Comparison of ENCODE assay signal across 37 cellular contexts in genomic region chr11:133474461-133474860, GRCh38. TPM values are rescaled to one million over a fixed set of nuclear protein-coding genes. Genes with fewer than 3 reads are reported as not detected.
"Had no signal": no experiment of that assay in that cellular context is flagged by ENCODE, and none has a peak within 500 bp of the region (broad histone marks: within the 10 kb centered on the region; RNA-seq: fewer than 3 reads in every experiment).

No MANE protein-coding gene starts in this region.

- H3K27ac ChIP-seq: adrenal gland, ascending aorta, body of pancreas, brain microvascular endothelial cell, breast epithelium, cardiac muscle cell had no signal

- H3K4me3 ChIP-seq: adrenal gland, ascending aorta, body of pancreas, breast epithelium, cardiac muscle cell had no signal

- DNase-seq: activated effector memory CD4-positive, alpha-beta T cell treated with anti-CD3 and anti-CD28 coated beads, Interleukin-2, amount 50 U/mL, for 16 hours; activated effector memory CD4-positive, alpha-beta T cell treated with Interleukin-2 at 50 U/mL for 16 hours; activated gamma-delta T cell; activated gamma-delta T cell treated with Interleukin-2 at 50 U/mL for 16 hours; activated naive CD4-positive, alpha-beta T cell; activated naive CD4-positive, alpha-beta T cell treated with anti-CD3 and anti-CD28 coated beads for 36 hours; activated naive CD4-positive, alpha-beta T cell treated with anti-CD3 and anti-CD28 coated beads, Interleukin-2, amount 10 ng/mL, durations not matched to agents 7 days and 5 days; activated naive CD4-positive, alpha-beta T cell treated with anti-CD3 and anti-CD28 coated beads, Interleukin-2, amount 50 U/mL, for 16 hours; activated naive CD4-positive, alpha-beta T cell treated with Interleukin-2 at 50 U/mL for 16 hours; activated naive CD8-positive, alpha-beta T cell treated with anti-CD3 and anti-CD28 coated beads for 36 hours; activated naive CD8-positive, alpha-beta T cell treated with anti-CD3 and anti-CD28 coated beads, Interleukin-2, amount 10 ng/mL, durations not matched to agents 7 days and 5 days; activated naive CD8-positive, alpha-beta T cell treated with anti-CD3 and anti-CD28 coated beads, Interleukin-2, amount 50 U/mL, for 24 hours; activated T-cell treated with anti-CD3 and anti-CD28 coated beads for 4 hours; activated T-cell treated with anti-CD3 and anti-CD28 coated beads, Interleukin-2, amount 50 U/mL, for 1 hour; activated T-cell treated with anti-CD3 and anti-CD28 coated beads, Interleukin-2, amount 50 U/mL, for 24 hours; activated T-cell treated with anti-CD3 and anti-CD28 coated beads, Interleukin-2, amount 50 U/mL, for 4 hours; activated T-cell treated with anti-CD3 and anti-CD28 coated beads, Interleukin-2, amount 50 U/mL, for 48 hours; activated T-cell treated with anti-CD3 and anti-CD28 coated beads, Interleukin-2, amount 50 U/mL, for 72 hours; adrenal gland; amniotic stem cell; amygdala; anterior cingulate cortex; aorta; body of pancreas; brain microvascular endothelial cell; caudate nucleus; central memory CD4-positive, alpha-beta T cell; cerebellar nuclear complex had no signal

- ATAC-seq: activated naive CD4-positive, alpha-beta T cell treated with anti-CD3 and anti-CD28 coated beads, Interleukin-2, amount 50 U/mL, for 72 hours; activated naive CD8-positive, alpha-beta T cell treated with anti-CD3 and anti-CD28 coated beads, Interleukin-2, amount 50 U/mL, for 24 hours; activated T-cell treated with anti-CD3 and anti-CD28 coated beads, Interleukin-2, amount 50 U/mL, for 4 hours; activated T-cell treated with anti-CD3 and anti-CD28 coated beads, Interleukin-2, amount 50 U/mL, for 72 hours; activated T-helper 17 cell treated with anti-CD3 and anti-CD28 coated beads, Interleukin-2, amount 50 U/mL, for 72 hours; body of pancreas had no signal

- H3K4me1 ChIP-seq: adrenal gland, ascending aorta, body of pancreas, breast epithelium had no signal

- H3K9me3 ChIP-seq: adrenal gland, ascending aorta, body of pancreas, breast epithelium had no signal

- H3K27me3 ChIP-seq: adrenal gland, ascending aorta, body of pancreas, brain microvascular endothelial cell, breast epithelium, cardiac muscle cell had no signal

- H3K36me3 ChIP-seq: adrenal gland, ascending aorta, brain microvascular endothelial cell, breast epithelium, cardiac muscle cell had no signal

- FAIRE-seq: astrocyte, bronchial epithelial cell had no signal

RNA-seq across cellular contexts. Expression of gene OPCML, which starts 57.8 kb away (rescaled TPM):
- total RNA-seq: activated naive CD4-positive, alpha-beta T cell treated with anti-CD3 and anti-CD28 coated beads for 36 hours; activated naive CD4-positive, alpha-beta T cell treated with anti-CD3 and anti-CD28 coated beads, Interleukin-2, amount 50 U/mL, for 72 hours; activated naive CD8-positive, alpha-beta T cell treated with anti-CD3 and anti-CD28 coated beads for 36 hours; activated naive CD8-positive, alpha-beta T cell treated with anti-CD3 and anti-CD28 coated beads, Interleukin-2, amount 10 ng/mL, durations not matched to agents 7 days and 5 days; activated T-cell treated with anti-CD3 and anti-CD28 coated beads, Interleukin-2, amount 50 U/mL, for 4 hours; activated T-cell treated with anti-CD3 and anti-CD28 coated beads, Interleukin-2, amount 50 U/mL, for 72 hours; activated T-helper 1 cell treated with anti-CD3 and anti-CD28 coated beads, Interleukin-12 subunit alpha, Interleukin-12 subunit beta, Interleukin-2, Interleukin-4 antibody, amounts not matched to agents 30 ng/mL and 10 ng/mL and 1 ng/mL, durations not matched to agents 14 hours and 24 hours and 36 hours; activated T-helper 17 cell treated with anti-CD3 and anti-CD28 coated beads, Interleukin-2, amount 50 U/mL, for 72 hours; activated T-helper 2 cell treated with anti-CD3 and anti-CD28 coated beads, Interferon-gamma antibody, Interleukin-2, Interleukin-4, amounts not matched to agents 10 μg/mL and 5 μg/mL and 100 μg/mL, durations not matched to agents 14 hours and 24 hours and 36 hours; ascending aorta; breast epithelium; bronchial epithelial cell had no signal
